ENCODE assay signal across 1 cellular context in the genomic region with DNA sequence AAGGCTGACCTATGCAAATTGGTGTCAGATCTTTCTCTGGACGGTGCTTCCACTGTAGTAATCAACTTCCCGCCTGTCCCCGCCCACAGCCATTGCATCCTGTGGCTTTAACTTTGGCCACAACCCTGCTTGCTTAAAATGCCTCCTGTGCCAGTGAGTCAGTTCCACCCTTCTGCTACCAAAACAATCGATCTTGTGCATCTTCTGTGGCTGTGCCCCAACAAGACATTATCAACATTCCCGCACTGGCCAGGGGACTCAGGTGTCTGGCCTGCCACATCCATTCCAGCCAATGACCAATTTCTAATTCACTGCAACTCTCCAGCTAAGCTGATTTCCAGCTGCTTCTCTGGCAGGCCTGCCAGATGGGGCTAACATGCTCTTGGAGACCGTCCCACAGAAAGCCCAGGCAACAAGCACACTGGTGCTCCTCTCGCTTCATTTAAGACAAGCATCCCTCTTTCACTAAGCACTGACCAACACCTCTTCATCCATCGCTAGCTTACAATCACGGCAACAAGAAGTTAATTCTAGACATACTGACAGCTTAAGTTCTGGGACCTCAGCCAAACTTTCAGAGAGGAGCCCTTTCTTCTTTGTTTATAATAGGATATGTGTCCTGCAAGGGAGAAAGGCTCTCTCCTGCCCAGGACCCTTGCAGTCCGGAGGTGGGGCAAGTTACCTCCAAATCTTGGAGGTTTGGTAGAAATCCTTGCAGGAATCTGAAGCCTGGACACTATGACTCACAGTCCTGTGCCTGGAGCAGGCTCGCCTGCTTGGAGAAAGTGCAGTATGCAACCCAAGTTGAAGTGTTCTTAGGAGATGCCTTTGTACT.
A peak's percentile ranks its signal among the peaks of the same experiment; 100 is the strongest.
TF ChIP-seq lines count a peak whose summit lies in the region.

No MANE protein-coding gene starts in this region.

TF ChIP-seq in A549, 52 proteins besides CTCF, POLR2A, EP300 and RAD21 (continued from another document):
- TF ChIP-seq NPAS2 (CRISPR knock-in tag; IDR thresholded peaks at IDR 0.05; ENCODE audit: borderline replicate concordance) (no peak), TP53 (CRISPR knock-in tag; IDR thresholded peaks at IDR 0.05) (no peak), HOXB13 (CRISPR knock-in tag; IDR thresholded peaks at IDR 0.05; ENCODE audit: low read depth) (peak; percentile 53; the same call in 1 of the 2 replicates), ESRRA (IDR thresholded peaks at IDR 0.05; ENCODE audit: borderline replicate concordance, low read length) (no peak), KDM1A (IDR thresholded peaks at IDR 0.05; ENCODE audit: low read depth) (no peak), JUN (IDR thresholded peaks at IDR 0.05) (peak in 1 of 2 experiments; percentile 41; a peak in 1 of 5 replicates)
